Comparison of ENCODE assay signal across 8 cellular contexts in genomic region chr11:65334696-65335295, GRCh38. TPM values are rescaled to one million over a fixed set of nuclear protein-coding genes. Genes with fewer than 3 reads are reported as not detected.
DNase-seq lines count a peak whose midpoint lies in the region; ATAC-seq and TF ChIP-seq lines count a peak whose summit lies in the region.

No MANE protein-coding gene starts in this region.

- peak overlapping the region; percentile 64 to 99 (median 94) for H3K4me3 ChIP-seq in dorsolateral prefrontal cortex

- no peaks in the 10 kb centered on the region for H3K27me3 ChIP-seq in dorsolateral prefrontal cortex

- intact Hi-C loops in CD14-positive monocyte (cut with micrococcal nuclease): loop anchor here in 1 of 2 donors (5.0 kb wide), 1 partner anchor 57 kb away; no protein-coding TSS in a partner anchor
- intact Hi-C loops in dorsolateral prefrontal cortex (cut with DNase I): no loop called here

- H3K4me1 Mint-ChIP-seq in CD14-positive monocyte (peaks cover 31% of the 10 kb centered on the region), neural crest cell (peaks cover 35% of the 10 kb centered on the region)

- peak overlapping the region in 43 of 59 donors; percentile 2 to 97 (median 90) for H3K27ac ChIP-seq in dorsolateral prefrontal cortex

- no peak for TF ChIP-seq CTCF in CD14-positive monocyte (IDR thresholded peaks at IDR 0.05)
- no peak for TF ChIP-seq CTCF in dorsolateral prefrontal cortex (IDR thresholded peaks at IDR 0.05 in 54 of 56, conservative IDR thresholded peaks at IDR 0.05 in 2 of 56; ENCODE audit: low read depth in 1 of 56, partially characterized antibody in 56 of 56)
- no peak for TF ChIP-seq CTCF in neural crest cell (conservative IDR thresholded peaks at IDR 0.05)

- H3K36me3 Mint-ChIP-seq in CD14-positive monocyte: peaks cover 11 to 24% of the 10 kb centered on the region in 2 donors
- H3K36me3 Mint-ChIP-seq in neural crest cell (ENCODE audit: low read depth): peaks cover 4% of the 10 kb centered on the region

- H3K27ac Mint-ChIP-seq in CD14-positive monocyte: peak overlapping the region in 4 of 7 donors; percentile 51 to 87 (median 70)
- peak overlapping the region; percentile 30 for H3K27ac Mint-ChIP-seq in neural crest cell (ENCODE audit: unreplicated experiment)

- DNase-seq in CD14-positive monocyte (ENCODE audit: low spot score): no peak
- peak; percentile 82 for DNase-seq in NCI-H187 treated with DMSO at 0.1 percent for 48 hours (lab: John Stamatoyannopoulos, UW)
- no peak for DNase-seq in dorsolateral prefrontal cortex
- no peak for DNase-seq in neural crest cell (ENCODE audit: low read depth, low spot score)
- DNase-seq in NCI-H1436 treated with DMSO at 0.1 percent for 48 hours (lab: John Stamatoyannopoulos, UW): no peak
- DNase-seq in KG1 (lab: John Stamatoyannopoulos, UW): no peak

- no peaks in the 10 kb centered on the region for H3K9me3 Mint-ChIP-seq in CD14-positive monocyte
- no peaks in the 10 kb centered on the region for H3K9me3 Mint-ChIP-seq in neural crest cell

- no peak for ATAC-seq in GM18502 (IDR thresholded peaks at IDR 0.05; ENCODE audit: poor library complexity, unreplicated experiment)
- ATAC-seq in HG02588 (IDR thresholded peaks at IDR 0.05; ENCODE audit: unreplicated experiment): no peak

- H3K27me3 Mint-ChIP-seq in CD14-positive monocyte (ENCODE audit: low read depth in 3 of 3): peaks cover 2 to 7% (median 4%) of the 10 kb centered on the region in 3 donors
- H3K27me3 Mint-ChIP-seq in neural crest cell (ENCODE audit: low read depth): no peaks in the 10 kb centered on the region

- H3K4me3 Mint-ChIP-seq in CD14-positive monocyte: peak overlapping the region; percentile 93
- H3K4me3 Mint-ChIP-seq in neural crest cell: peak overlapping the region; percentile 94

RNA-seq across cellular contexts. Expression of gene DPF2, which starts 1.1 kb away (rescaled TPM):
- 10 to 100 TPM; 35.7 to 39.0 TPM for polyA plus RNA-seq in CD14-positive monocyte
- total RNA-seq in dorsolateral prefrontal cortex: 100 to 1,000 TPM in 5 of 120 experiments, 10 to 100 TPM in 115; 51.4 to 114 (median 73.5) TPM
- total RNA-seq in neural crest cell: 96.3 and 99.0 TPM in 2 replicates

RNA-seq across cellular contexts. Expression of gene TIGD3, which starts 19.8 kb away (rescaled TPM):
- 1 to 10 TPM; 2.8 to 3.7 TPM for polyA plus RNA-seq in CD14-positive monocyte
- total RNA-seq in dorsolateral prefrontal cortex (1 to 10 TPM in 119 of 120 experiments, under 1 TPM in 1; 0.77 to 4.5 (median 2.4) TPM), neural crest cell (3.3 TPM in 2 replicates)

RNA-seq across cellular contexts. Expression of gene CDC42EP2, which starts 20.1 kb away (rescaled TPM):
- polyA plus RNA-seq in CD14-positive monocyte: 10 to 100 TPM in 1 of 2 donors, 1 to 10 TPM in 1; 5.4 to 10.1 TPM
- total RNA-seq in dorsolateral prefrontal cortex (10 to 100 TPM in 115 of 120 experiments, 1 to 10 TPM in 5; 7.5 to 83.6 (median 20.5) TPM), neural crest cell (2.3 and 4.0 TPM in 2 replicates)

RNA-seq across cellular contexts. Expression of gene SLC25A45, which starts 47.6 kb away (rescaled TPM):
- 1 to 10 TPM; 3.7 to 4.1 TPM for polyA plus RNA-seq in CD14-positive monocyte
- total RNA-seq in dorsolateral prefrontal cortex: 10 to 100 TPM in 51 of 120 experiments, 1 to 10 TPM in 69; 3.6 to 18.2 (median 9.0) TPM
- 1.5 and 1.8 TPM in 2 replicates for total RNA-seq in neural crest cell

RNA-seq across cellular contexts. Expression of gene FRMD8, which starts 51.6 kb away (rescaled TPM):
- polyA plus RNA-seq in CD14-positive monocyte: 10 to 100 TPM; 33.7 to 41.2 TPM
- total RNA-seq in dorsolateral prefrontal cortex (10 to 100 TPM; 14.1 to 50.3 (median 21.7) TPM), neural crest cell (25.6 and 29.0 TPM in 2 replicates)
